8 cellular contexts compared by ENCODE assay signal in the genomic region with DNA sequence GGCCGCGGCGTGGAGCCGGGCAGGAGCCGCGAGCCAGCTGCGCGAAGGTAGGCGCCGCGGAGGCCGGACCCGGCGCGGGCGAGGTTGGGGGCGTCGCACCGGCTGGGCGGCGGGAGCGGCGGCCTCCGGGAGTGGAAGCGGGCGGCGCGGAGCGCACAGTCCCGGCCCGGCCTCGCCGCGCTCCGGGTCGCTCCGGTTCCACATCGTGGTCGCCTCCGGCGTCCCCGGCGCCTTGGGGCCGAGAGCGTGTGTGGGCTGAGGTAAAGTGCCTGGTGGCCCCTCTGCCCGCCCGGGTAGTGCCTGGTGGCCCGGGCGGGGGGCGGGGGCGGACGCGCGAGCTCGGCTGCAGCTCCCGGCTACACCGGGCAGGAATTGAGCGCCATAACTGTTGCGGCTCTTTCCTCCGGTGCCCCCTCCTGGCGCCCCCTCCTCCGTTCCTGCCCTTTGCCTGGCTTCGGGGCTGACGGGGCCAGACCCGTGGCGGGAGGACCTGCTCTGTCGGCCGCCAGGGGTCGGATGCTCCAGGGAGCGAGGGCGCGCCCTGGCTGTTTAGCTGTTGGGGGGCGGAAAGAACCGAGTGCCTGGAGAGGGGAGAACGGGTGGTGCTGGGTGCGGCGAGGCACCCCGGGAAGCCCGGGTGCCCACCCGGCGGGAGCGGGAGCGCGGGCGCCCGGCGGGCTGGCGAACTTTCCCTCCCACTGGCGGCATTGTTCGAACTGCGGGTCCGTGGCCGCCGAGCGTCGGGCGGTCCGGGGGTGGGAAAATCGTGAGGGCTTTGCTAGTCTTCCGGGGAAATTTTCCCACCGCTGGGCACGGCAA. TPM values are rescaled to one million over a fixed set of nuclear protein-coding genes. Genes with fewer than 3 reads are reported as not detected.
DNase-seq lines count a peak whose midpoint lies in the region; ATAC-seq and TF ChIP-seq lines count a peak whose summit lies in the region.

No MANE protein-coding gene starts in this region.

- H3K27me3 Mint-ChIP-seq in Caco-2 (ENCODE audit: insufficient read depth, unreplicated experiment) (no peaks in the 10 kb centered on the region), neural progenitor cell (ENCODE audit: insufficient read depth, low read depth) (peaks cover 5% of the 10 kb centered on the region)

- peaks cover 6% of the 10 kb centered on the region for H3F3A ChIP-seq in neural progenitor cell (ENCODE audit: low read depth)

- no peak for ATAC-seq in HG03045 (IDR thresholded peaks at IDR 0.05; ENCODE audit: unreplicated experiment)

- H3K9me3 Mint-ChIP-seq in Caco-2 (ENCODE audit: unreplicated experiment) = no peaks in the 10 kb centered on the region
- H3K9me3 Mint-ChIP-seq in neural progenitor cell = peaks cover 15% of the 10 kb centered on the region

- H3K27ac ChIP-seq in neural progenitor cell = peak overlapping the region; percentile 92

- TF ChIP-seq CTCF in Caco-2 (IDR thresholded peaks at IDR 0.05; ENCODE audit: insufficient read depth in 1 of 2, low read depth in 1 of 2, low read length in 1 of 2, severe bottlenecking in 1 of 2, unreplicated experiment in 1 of 2) (peak in 1 of 2 experiments; percentile 70), fibroblast of villous mesenchyme (IDR thresholded peaks at IDR 0.05; ENCODE audit: insufficient read depth, low read depth, low read length) (peak; percentile 58), neural progenitor cell (IDR thresholded peaks at IDR 0.05) (peak; percentile 59)

- POLR2A ChIA-PET in Caco-2 (lab: Charles Lee) = interaction anchor here (0.7 to 1.0 kb wide), 2 partner anchors 19 to 320 kb away, joined by 3 to 7 read pairs; a partner anchor contains a TSS

- no peaks in the 10 kb centered on the region for H3K4me1 Mint-ChIP-seq in Caco-2 (ENCODE audit: low read depth, unreplicated experiment)
- peaks cover 3% of the 10 kb centered on the region for H3K4me1 Mint-ChIP-seq in neural progenitor cell

- peak overlapping the region; percentile 27 for H3K9ac ChIP-seq in neural progenitor cell

- DNase-seq in Caco-2 (peak; percentile 60 to 82), H4 (ENCODE audit: low spot score) (peak; percentile 23), NCI-H226 (peak; percentile 14), fibroblast of villous mesenchyme (ENCODE audit: low read depth) (peak; percentile 27), neural progenitor cell (ENCODE audit: low spot score) (peak; percentile 82), activated gamma-delta T cell treated with Interleukin-2 at 50 U/mL for 16 hours (no peak)
- peak; percentile 59 for DNase-seq in activated CD8-positive, alpha-beta memory T cell treated with anti-CD3 and anti-CD28 coated beads, Interleukin-2, amount 50 U/mL, for 48 hours

- H4K20me1 ChIP-seq in neural progenitor cell (ENCODE audit: low read depth) = peaks cover 31% of the 10 kb centered on the region

- peak overlapping the region; percentile 81 for H3K4me2 ChIP-seq in neural progenitor cell

- intact Hi-C loops in Caco-2 (cut with micrococcal nuclease; ENCODE audit: unreplicated experiment) = loop anchor here (1.0 to 2.0 kb wide), 2 partner anchors 40 to 65 kb away; no protein-coding TSS in a partner anchor

- CTCF ChIA-PET in Caco-2 (lab: Charles Lee) = interaction anchor here (0.7 to 2.4 kb wide), 4 partner anchors 9 to 1995 kb away, joined by 3 to 10 read pairs (median 3); no protein-coding TSS in a partner anchor

- H3K9me3 ChIP-seq in Caco-2 (no peaks in the 10 kb centered on the region), neural progenitor cell (ENCODE audit: low read depth) (no peaks in the 10 kb centered on the region)

- H3K4me3 ChIP-seq in Caco-2 (ENCODE audit: low read depth, low read length) (peak overlapping the region; percentile 74), fibroblast of villous mesenchyme (ENCODE audit: low read depth, low read length) (peak overlapping the region; percentile 68), neural progenitor cell (peak overlapping the region; percentile 66)

- BruUV-seq in Caco-2 (replicated peaks; lab: Mats Ljungman, UMichigan) = no TSS peak

- peaks cover 51% of the 10 kb centered on the region for H3K79me2 ChIP-seq in neural progenitor cell (ENCODE audit: low read depth)

- H3K36me3 ChIP-seq in Caco-2 (ENCODE audit: control insufficient read depth, insufficient read depth, low read length) = no peaks in the 10 kb centered on the region
- no peaks in the 10 kb centered on the region for H3K36me3 ChIP-seq in neural progenitor cell

- no peaks in the 10 kb centered on the region for H3K36me3 Mint-ChIP-seq in Caco-2 (ENCODE audit: insufficient read depth, unreplicated experiment)
- H3K36me3 Mint-ChIP-seq in neural progenitor cell = no peaks in the 10 kb centered on the region

- H3K27me3 ChIP-seq in Caco-2 (replicated peaks; ENCODE audit: control insufficient read depth, insufficient read depth, low read length) (no peaks in the 10 kb centered on the region), neural progenitor cell (no peaks in the 10 kb centered on the region)

- peak overlapping the region; percentile 85 for H3K27ac Mint-ChIP-seq in Caco-2 (ENCODE audit: unreplicated experiment)
- peak overlapping the region; percentile 85 for H3K27ac Mint-ChIP-seq in neural progenitor cell

- peak overlapping the region; percentile 85 for H3K4me3 Mint-ChIP-seq in Caco-2 (ENCODE audit: unreplicated experiment)
- H3K4me3 Mint-ChIP-seq in neural progenitor cell = peak overlapping the region; percentile 93

- H2AFZ ChIP-seq in neural progenitor cell (replicated peaks) = no peak overlapping the region

- H3K4me1 ChIP-seq in Caco-2 (no peaks in the 10 kb centered on the region; the same call in 1 of the 2 replicates), neural progenitor cell (no peaks in the 10 kb centered on the region)

RNA-seq across cellular contexts. Expression of a gene that starts 0.7 kb away (rescaled TPM):
- total RNA-seq in Caco-2 (2022) (21.7 and 22.7 TPM in 2 replicates), fibroblast of villous mesenchyme (3.5 and 4.3 TPM in 2 replicates), neural progenitor cell (ENCODE audit: low replicate concordance) (22.0 and 28.1 TPM in 2 replicates)
- total RNA-seq in H4 (2014; rRNA removed; shearing (Covaris generic)) = 4.6 and 5.6 TPM in 2 replicates
